Comparison of ENCODE assay signal across 12 cellular contexts in the genomic region with DNA sequence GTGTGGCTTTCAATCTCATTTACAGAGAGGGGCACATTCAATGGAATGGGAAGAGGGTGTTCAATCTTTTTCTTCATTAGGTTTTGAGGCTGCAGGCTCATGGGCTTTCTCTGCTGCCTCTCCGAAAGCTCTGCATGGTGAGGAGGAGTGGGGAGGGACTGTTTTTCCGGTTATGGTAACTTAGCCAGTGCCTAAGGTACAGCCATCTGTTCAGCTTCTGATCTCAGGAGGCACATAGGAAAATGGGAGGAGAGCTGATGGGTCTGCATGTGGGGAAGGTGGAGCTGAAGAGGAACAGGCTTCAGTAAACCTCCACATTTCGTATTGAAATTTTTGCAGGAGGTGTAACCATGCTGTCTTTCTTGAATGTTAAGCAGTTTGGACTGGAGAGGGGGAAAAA.
A peak's percentile ranks its signal among the peaks of the same experiment; 100 is the strongest.
DNase-seq lines count a peak whose midpoint lies in the region.
"Had no signal": no experiment of that assay in that cellular context is flagged by ENCODE, and none has a peak within 500 bp of the region (broad histone marks: within the 10 kb centered on the region; RNA-seq: fewer than 3 reads in every experiment).

No MANE protein-coding gene starts in this region.

- H3K27me3 Mint-ChIP-seq in T-helper 2 cell treated with Interferon-gamma antibody and Interleukin-4, amounts not matched to agents 5 μg/mL and 100 μg/mL, for 36 hours (ENCODE audit: low read depth), result no peaks in the 10 kb centered on the region
- H3K27me3 Mint-ChIP-seq: CD4-positive, CD25-positive, alpha-beta regulatory T cell had no signal

- DNase-seq in Ammon's horn (ENCODE audit: low spot score), result peak; percentile 48
- DNase-seq in NCI-H82 treated with DMSO at 0.1 percent for 48 hours (lab: John Stamatoyannopoulos, UW; ENCODE audit: unreplicated experiment), result peak; percentile 2
- DNase-seq in cerebellum (ENCODE audit: low spot score), result peak; percentile 51
- DNase-seq in neuronal stem cell (ENCODE audit: low spot score), result no peak
- DNase-seq in NCI-H345 treated with DMSO at 0.1 percent for 48 hours (lab: John Stamatoyannopoulos, UW; ENCODE audit: unreplicated experiment), result no peak
- DNase-seq in T-helper 2 cell treated with Interferon-gamma antibody and Interleukin-4, amounts not matched to agents 5 μg/mL and 100 μg/mL, for 36 hours (ENCODE audit: low spot score), result no peak
- DNase-seq in SIG-M5 treated with dmso at 0.1 percent for 504 hours (lab: John Stamatoyannopoulos, UW; ENCODE audit: unreplicated experiment), result no peak
- DNase-seq: 8988T; AML-193; CD4-positive, CD25-positive, alpha-beta regulatory T cell; DMS53 had no signal

- H3K4me1 ChIP-seq in neuronal stem cell (ENCODE audit: control insufficient read depth in 2 of 2, insufficient read depth in 1 of 2, low read depth in 1 of 2, low read length in 2 of 2), result peaks cover 7 to 27% of the 10 kb centered on the region in 2 donors

- H3K36me3 Mint-ChIP-seq in T-helper 2 cell treated with Interferon-gamma antibody and Interleukin-4, amounts not matched to agents 5 μg/mL and 100 μg/mL, for 36 hours (ENCODE audit: low read depth), result no peaks in the 10 kb centered on the region
- H3K36me3 Mint-ChIP-seq: CD4-positive, CD25-positive, alpha-beta regulatory T cell had no signal

- no peak overlapping the region for H4K8ac ChIP-seq in neuronal stem cell (ENCODE audit: low read depth, low read length)

- H3K27ac ChIP-seq in neuronal stem cell (replicated peaks; ENCODE audit: low read length), result no peak overlapping the region
- H3K27ac ChIP-seq: BLaER1 treated with 17β-estradiol and CSF1 and Interleukin-3, amounts not matched to agents 10 nM and 100 nM had no signal

- H2BK12ac ChIP-seq in neuronal stem cell (ENCODE audit: low read length), result no peak overlapping the region

- H3K9me3 ChIP-seq in neuronal stem cell (replicated peaks in 1 of 2; ENCODE audit: control insufficient read depth in 2 of 2, insufficient read depth in 1 of 2, low read depth in 1 of 2, low read length in 2 of 2), result peaks cover 0 to 3% of the 10 kb centered on the region in 2 donors

- H3K4me3 Mint-ChIP-seq in T-helper 2 cell treated with Interferon-gamma antibody and Interleukin-4, amounts not matched to agents 5 μg/mL and 100 μg/mL, for 36 hours, result no peak overlapping the region
- H3K4me3 Mint-ChIP-seq: CD4-positive, CD25-positive, alpha-beta regulatory T cell had no signal

- H3K79me1 ChIP-seq in neuronal stem cell (ENCODE audit: low read depth, low read length), result no peaks in the 10 kb centered on the region

- H3K4me3 ChIP-seq in neuronal stem cell (ENCODE audit: low read length in 2 of 2), result no peak overlapping the region
- H3K4me3 ChIP-seq: BLaER1 treated with 17β-estradiol and CSF1 and Interleukin-3, amounts not matched to agents 10 nM and 100 nM had no signal

- peak overlapping the region; percentile 28 for H3K18ac ChIP-seq in neuronal stem cell (ENCODE audit: low read length)

- H3K4me1 Mint-ChIP-seq in T-helper 2 cell treated with Interferon-gamma antibody and Interleukin-4, amounts not matched to agents 5 μg/mL and 100 μg/mL, for 36 hours (ENCODE audit: low read depth), result no peaks in the 10 kb centered on the region
- H3K4me1 Mint-ChIP-seq: CD4-positive, CD25-positive, alpha-beta regulatory T cell had no signal

- peak overlapping the region; percentile 55 for H2AFZ ChIP-seq in neuronal stem cell (ENCODE audit: low read length)

- no peak overlapping the region for H2BK5ac ChIP-seq in neuronal stem cell (ENCODE audit: low read length)

- H3K23ac ChIP-seq in neuronal stem cell (ENCODE audit: low read depth, low read length, poor library complexity), result no peak overlapping the region

- H3K9me3 Mint-ChIP-seq in T-helper 2 cell treated with Interferon-gamma antibody and Interleukin-4, amounts not matched to agents 5 μg/mL and 100 μg/mL, for 36 hours, result peaks cover 4% of the 10 kb centered on the region

- no peak overlapping the region for H2BK120ac ChIP-seq in neuronal stem cell (ENCODE audit: low read depth, low read length)

- H3K27me3 ChIP-seq in neuronal stem cell (ENCODE audit: control insufficient read depth in 3 of 3, insufficient read depth in 3 of 3, low read depth in 1 of 3, low read length in 3 of 3), result no peaks in the 10 kb centered on the region
- H3K27me3 ChIP-seq: BLaER1 treated with 17β-estradiol and CSF1 and Interleukin-3, amounts not matched to agents 10 nM and 100 nM had no signal

- no peak overlapping the region for H3K4me2 ChIP-seq in neuronal stem cell (ENCODE audit: insufficient read depth, low read length, poor library complexity, severe bottlenecking)
- H3K4me2 ChIP-seq: BLaER1 treated with 17β-estradiol and CSF1 and Interleukin-3, amounts not matched to agents 10 nM and 100 nM had no signal

- WGBS in neuronal stem cell (ENCODE audit: extremely low coverage in 2 of 2, insufficient read length in 2 of 2, insufficient replicate concordance in 1 of 2), 2 donors, result no CpG with 5 or more reads among the region's 3 CpGs

- H2BK15ac ChIP-seq in neuronal stem cell (ENCODE audit: low read length), result no peak overlapping the region

- H2AK5ac ChIP-seq in neuronal stem cell (ENCODE audit: low read depth, low read length), result no peak overlapping the region

- no peak overlapping the region for H3K27ac Mint-ChIP-seq in T-helper 2 cell treated with Interferon-gamma antibody and Interleukin-4, amounts not matched to agents 5 μg/mL and 100 μg/mL, for 36 hours
- H3K27ac Mint-ChIP-seq: CD4-positive, CD25-positive, alpha-beta regulatory T cell had no signal

- H3K36me3 ChIP-seq in neuronal stem cell (replicated peaks in 1 of 2; ENCODE audit: control insufficient read depth in 2 of 2, insufficient read depth in 2 of 2, low read length in 2 of 2), result no peaks in the 10 kb centered on the region
- H3K36me3 ChIP-seq: BLaER1 treated with 17β-estradiol and CSF1 and Interleukin-3, amounts not matched to agents 10 nM and 100 nM had no signal

- no peak overlapping the region for H3K4ac ChIP-seq in neuronal stem cell (ENCODE audit: low read length)

- no peak overlapping the region for H4K91ac ChIP-seq in neuronal stem cell (ENCODE audit: low read depth, low read length, poor library complexity)

- H3K14ac ChIP-seq in neuronal stem cell (ENCODE audit: low read length), result no peak overlapping the region

- H3K9ac ChIP-seq in neuronal stem cell (ENCODE audit: low read depth, low read length, poor library complexity), result no peak overlapping the region
- H3K9ac ChIP-seq: BLaER1 treated with 17β-estradiol and CSF1 and Interleukin-3, amounts not matched to agents 10 nM and 100 nM had no signal

Comparison
In these comparisons a context has a peak if more than half of its experiments do, and no peak if none do; other contexts are left out.
1. DNase-seq: peak in Ammon's horn (single experiment), NCI-H82 treated with DMSO at 0.1 percent for 48 hours (single experiment) and cerebellum (single experiment); none in neuronal stem cell (single experiment), NCI-H345 treated with DMSO at 0.1 percent for 48 hours (single experiment), T-helper 2 cell treated with Interferon-gamma antibody and Interleukin-4, amounts not matched to agents 5 μg/mL and 100 μg/mL, for 36 hours (single experiment) and SIG-M5 treated with dmso at 0.1 percent for 504 hours (single experiment).